Comparison of ENCODE assay signal across 17 cellular contexts in the genomic region with DNA sequence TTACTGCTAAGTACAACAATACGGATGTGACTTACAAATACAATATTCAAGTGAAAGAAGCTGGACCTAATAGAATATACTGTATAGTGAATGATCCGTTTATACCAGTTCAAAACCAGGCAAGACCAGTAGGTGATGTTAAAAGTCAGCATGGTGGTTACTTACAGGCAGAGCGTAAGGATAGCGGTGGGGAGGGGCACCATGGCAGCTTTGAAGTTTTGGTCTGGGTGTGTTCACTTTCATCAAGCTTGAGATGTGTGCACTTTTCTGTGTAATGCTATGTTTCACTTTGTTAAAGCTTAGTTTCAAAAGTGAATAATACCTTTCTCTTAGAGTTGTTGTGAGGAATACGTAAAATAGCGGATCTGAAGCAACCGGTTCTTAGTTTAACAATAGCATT. TPM values are rescaled to one million over a fixed set of nuclear protein-coding genes. Genes with fewer than 3 reads are reported as not detected.
"Had no signal": no experiment of that assay in that cellular context is flagged by ENCODE, and none has a peak within 500 bp of the region (broad histone marks: within the 10 kb centered on the region; RNA-seq: fewer than 3 reads in every experiment).

No MANE protein-coding gene starts in this region.

- H3K27ac Mint-ChIP-seq: natural killer cell treated with Interleukin-12 subunit alpha and Interleukin-12 subunit beta and Interleukin-15 and Interleukin-18, amount 100 ng/mL, for 72 hours had no signal

- ATAC-seq: body of pancreas; gastrocnemius medialis; heart right ventricle; left lobe of liver; natural killer cell treated with Interleukin-12 subunit alpha and Interleukin-12 subunit beta and Interleukin-15 and Interleukin-18, amount 100 ng/mL, for 72 hours; right lobe of liver had no signal

- H3K4me3 Mint-ChIP-seq: central memory CD8-positive, alpha-beta T cell; natural killer cell treated with Interleukin-12 subunit alpha and Interleukin-12 subunit beta and Interleukin-15 and Interleukin-18, amount 100 ng/mL, for 72 hours had no signal

- H3K27me3 Mint-ChIP-seq: central memory CD8-positive, alpha-beta T cell; natural killer cell treated with Interleukin-12 subunit alpha and Interleukin-12 subunit beta and Interleukin-15 and Interleukin-18, amount 100 ng/mL, for 72 hours had no signal

- DNase-seq: activated gamma-delta T cell; amniotic stem cell; body of pancreas; effector memory CD4-positive, alpha-beta T cell; gastrocnemius medialis; heart right ventricle; mammary epithelial cell; occipital lobe; right lobe of liver had no signal

RNA-seq across cellular contexts. Expression of a gene that starts 16.5 kb away (rescaled TPM):
- total RNA-seq: activated CD8-positive, alpha-beta memory T cell treated with anti-CD3 and anti-CD28 coated beads for 36 hours; body of pancreas; gastrocnemius medialis; heart right ventricle; left lobe of liver; mammary epithelial cell; mononuclear cell; natural killer cell treated with Interleukin-12 subunit alpha and Interleukin-12 subunit beta and Interleukin-15 and Interleukin-18, amount 100 ng/mL, for 72 hours; occipital lobe; right lobe of liver; SK-MEL-5; subcutaneous adipose tissue; tibial nerve had no signal
